9 cellular contexts compared by ENCODE assay signal in the genomic region with DNA sequence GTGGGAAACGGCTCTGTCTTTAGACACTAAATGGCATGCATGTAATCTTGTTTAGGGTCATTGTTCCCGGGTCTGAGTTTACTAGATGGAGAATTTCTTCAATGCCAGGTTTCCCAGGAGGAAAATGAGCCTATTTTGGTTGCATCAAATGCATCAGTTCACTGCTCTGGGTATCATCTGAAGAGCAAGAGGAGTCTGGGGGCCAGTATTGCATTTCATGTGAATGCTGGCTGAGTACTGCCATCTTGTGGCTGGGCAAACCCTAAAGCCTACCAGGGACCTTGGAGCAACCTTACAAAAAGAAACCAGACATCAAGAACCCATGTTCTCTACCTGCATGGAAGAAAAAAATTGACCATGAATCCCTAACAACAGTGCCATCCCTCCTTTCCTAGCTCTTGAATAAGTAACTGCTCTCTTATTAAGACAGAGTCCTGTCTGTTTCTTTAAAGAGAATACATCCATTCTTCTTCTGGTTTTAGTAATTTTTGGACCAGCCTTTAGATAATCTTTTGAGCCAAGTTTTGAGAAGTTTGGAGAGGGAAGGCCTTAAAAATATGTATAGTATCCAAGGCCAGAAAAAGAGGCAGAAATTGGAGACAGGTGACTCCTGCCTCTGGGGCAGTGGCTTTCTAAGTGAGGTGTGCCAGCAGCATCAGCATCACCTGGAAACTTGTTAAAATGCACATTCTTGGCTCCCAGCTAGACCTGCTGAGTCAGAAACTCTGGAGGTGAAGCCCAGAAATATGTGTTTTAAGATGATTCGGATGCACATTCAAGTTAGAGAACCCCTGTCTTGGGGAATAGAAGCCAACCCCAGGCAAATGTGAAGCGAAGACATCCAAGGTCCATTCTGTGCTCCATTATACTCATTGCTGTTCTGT.
DNase-seq lines count a peak whose midpoint lies in the region; ATAC-seq and TF ChIP-seq lines count a peak whose summit lies in the region.
"Had no signal": no experiment of that assay in that cellular context is flagged by ENCODE, and none has a peak within 500 bp of the region (broad histone marks: within the 10 kb centered on the region; RNA-seq: fewer than 3 reads in every experiment).

No MANE protein-coding gene starts in this region.

- H3K4me3 ChIP-seq in HL-60 (replicated peaks; ENCODE audit: insufficient read depth, low read length) (no peak overlapping the region), trophoblast cell (ENCODE audit: low read depth, low read length) (no peak overlapping the region), aorta (ENCODE audit: low read length in 2 of 2) (no peak overlapping the region)
- H3K4me3 ChIP-seq: SJSA1 had no signal

- H3K4me1 Mint-ChIP-seq in Calu3 (ENCODE audit: low read depth, unreplicated experiment): no peaks in the 10 kb centered on the region

- H3K27ac ChIP-seq in HL-60 (replicated peaks) (no peak overlapping the region), trophoblast cell (ENCODE audit: low read depth, low read length) (no peak overlapping the region), aorta (ENCODE audit: low read depth in 1 of 2, low read length in 2 of 2) (no peak overlapping the region)
- H3K27ac ChIP-seq: SJSA1 had no signal

- BruUV-seq in Calu3 (replicated peaks; lab: Mats Ljungman, UMichigan): no TSS peak

- H2BK120ac ChIP-seq in trophoblast cell (ENCODE audit: insufficient read depth, low read length, poor library complexity): no peak overlapping the region

- no peak overlapping the region for H4K8ac ChIP-seq in trophoblast cell (ENCODE audit: low read depth, low read length)

- H3K4ac ChIP-seq in trophoblast cell (ENCODE audit: low read depth, low read length): no peak overlapping the region

- H3K14ac ChIP-seq in trophoblast cell (ENCODE audit: low read length): no peak overlapping the region

- H3K27ac Mint-ChIP-seq in Calu3 (ENCODE audit: unreplicated experiment): no peak overlapping the region

- H3K27me3 ChIP-seq in HL-60 (ENCODE audit: insufficient read depth, poor library complexity, severe bottlenecking): no peaks in the 10 kb centered on the region
- H3K27me3 ChIP-seq in trophoblast cell (ENCODE audit: insufficient read depth, low read length): no peaks in the 10 kb centered on the region
- H3K27me3 ChIP-seq in aorta (ENCODE audit: control insufficient read depth in 1 of 2, insufficient read depth in 2 of 2, low read length in 1 of 2): no peaks in the 10 kb centered on the region
- H3K27me3 ChIP-seq: SJSA1 had no signal

- no peak overlapping the region for H2AK5ac ChIP-seq in trophoblast cell (ENCODE audit: low read length)

- no peak overlapping the region for H3K18ac ChIP-seq in trophoblast cell (ENCODE audit: low read length)

- no peak overlapping the region for H3K4me3 Mint-ChIP-seq in Calu3 (ENCODE audit: low read depth, unreplicated experiment)

- TF ChIP-seq CTCF in Calu3 (IDR thresholded peaks at IDR 0.05; ENCODE audit: unreplicated experiment): peak; percentile 70
- TF ChIP-seq CTCF in HL-60 (IDR thresholded peaks at IDR 0.05; ENCODE audit: insufficient read depth, low read length): peak; percentile 76

- peak; percentile 60 for ATAC-seq in aorta (ENCODE audit: low FRiP score)
- no peak for ATAC-seq in HG03457 (IDR thresholded peaks at IDR 0.05; ENCODE audit: unreplicated experiment)

- CTCF ChIA-PET in Calu3 (lab: Charles Lee): no interaction called here

- H3K4me1 ChIP-seq in trophoblast cell (ENCODE audit: control insufficient read depth in 1 of 2, insufficient read depth in 2 of 2, low read length in 2 of 2) (peaks cover 0 to 3% of the 10 kb centered on the region in 2 experiments), aorta (ENCODE audit: control insufficient read depth in 1 of 2, insufficient read depth in 2 of 2, low read length in 2 of 2) (no peaks in the 10 kb centered on the region)
- H3K4me1 ChIP-seq: SJSA1 had no signal

- no peaks in the 10 kb centered on the region for H3K27me3 Mint-ChIP-seq in Calu3 (ENCODE audit: unreplicated experiment)

- no peaks in the 10 kb centered on the region for H3K36me3 ChIP-seq in trophoblast cell (ENCODE audit: control insufficient read depth in 1 of 2, insufficient read depth in 2 of 2, low read length in 2 of 2)
- no peaks in the 10 kb centered on the region for H3K36me3 ChIP-seq in aorta (ENCODE audit: control insufficient read depth in 1 of 2, insufficient read depth in 2 of 2, low read length in 1 of 2)
- H3K36me3 ChIP-seq: SJSA1 had no signal

- no peaks in the 10 kb centered on the region for H3K79me1 ChIP-seq in trophoblast cell (ENCODE audit: low read length)

- H3K9me3 ChIP-seq in trophoblast cell (ENCODE audit: insufficient read depth, low read depth, low read length) (no peaks in the 10 kb centered on the region), aorta (ENCODE audit: control insufficient read depth, low read length) (no peaks in the 10 kb centered on the region)
- H3K9me3 ChIP-seq: SJSA1 had no signal

- no peak overlapping the region for H4K12ac ChIP-seq in trophoblast cell (ENCODE audit: low read depth, low read length)

- H4K91ac ChIP-seq in trophoblast cell (ENCODE audit: low read depth, low read length): no peak overlapping the region

- no peak overlapping the region for H3K23ac ChIP-seq in trophoblast cell (ENCODE audit: low read length)

- no peak overlapping the region for H2BK12ac ChIP-seq in trophoblast cell (ENCODE audit: low read length)

- no peaks in the 10 kb centered on the region for H3K9me3 Mint-ChIP-seq in Calu3 (ENCODE audit: low read depth, unreplicated experiment)

- DNase-seq in Calu3 (peak; percentile 66), HL-60 (ENCODE audit: low read depth in 1 of 2, low spot score in 1 of 2) (peak; percentile 51 to 82), NOMO-1 treated with dmso at 0.1 percent for 144 hours (lab: John Stamatoyannopoulos, UW; ENCODE audit: unreplicated experiment) (peak; percentile 52), activated T-cell treated with anti-CD3 and anti-CD28 coated beads for 48 hours (ENCODE audit: low read depth) (peak; percentile 63), fibroblast of peridontal ligament (ENCODE audit: extremely low read depth) (peak; percentile 1), trophoblast cell (peak; percentile 24 to 74), aorta (peak in 1 of 2 donors; percentile 64)

- no CpG with 5 or more reads among the region's 4 CpGs for WGBS in trophoblast cell (ENCODE audit: extremely low coverage, insufficient coverage, insufficient read length)
- WGBS in aorta, 2 donors: 60 to 63% methylated on average over 4 of the region's 4 CpGs

- no peak overlapping the region for H3K4me2 ChIP-seq in trophoblast cell (ENCODE audit: low read length)

- no peak overlapping the region for H2AFZ ChIP-seq in trophoblast cell (ENCODE audit: insufficient read depth, low read length, poor library complexity)

- H2BK5ac ChIP-seq in trophoblast cell (ENCODE audit: low read depth, low read length, poor library complexity): no peak overlapping the region

- no peaks in the 10 kb centered on the region for H3K79me2 ChIP-seq in trophoblast cell (ENCODE audit: control insufficient read depth, insufficient read depth, low read length, poor library complexity)

- intact Hi-C loops in Calu3 (cut with micrococcal nuclease; ENCODE audit: unreplicated experiment): loop anchor here (1.0 to 10.0 kb wide), 4 partner anchors 164 to 466 kb away; no protein-coding TSS in a partner anchor
- intact Hi-C loops in aorta (cut with DNase I): no loop called here

- H3K36me3 Mint-ChIP-seq in Calu3 (ENCODE audit: insufficient read depth, unreplicated experiment): no peaks in the 10 kb centered on the region

- no peak overlapping the region for H3K9ac ChIP-seq in trophoblast cell (ENCODE audit: low read length)
